23 cellular contexts compared by ENCODE assay signal in genomic region chr2:216663106-216663505, GRCh38. TPM values are rescaled to one million over a fixed set of nuclear protein-coding genes. Genes with fewer than 3 reads are reported as not detected.
DNase-seq lines count a peak whose midpoint lies in the region; ATAC-seq, FAIRE-seq and TF ChIP-seq lines count a peak whose summit lies in the region.
"Had no signal": no experiment of that assay in that cellular context is flagged by ENCODE, and none has a peak within 500 bp of the region (broad histone marks: within the 10 kb centered on the region; RNA-seq: fewer than 3 reads in every experiment).

No MANE protein-coding gene starts in this region.

- no peak overlapping the region for H2AFZ ChIP-seq in K562 (ENCODE audit: low read depth, low read length)
- H2AFZ ChIP-seq in osteoblast (ENCODE audit: low read length) = no peak overlapping the region
- no peak overlapping the region for H2AFZ ChIP-seq in PC-3 (ENCODE audit: low read length)

- ATAC-seq in K562 = no peak
- ATAC-seq in PC-3 = no peak
- ATAC-seq: A549; CD8-positive, alpha-beta T cell; GM12878 had no signal

- no peak for TF ChIP-seq RAD21 in K562 (CRISPR knock-in tag; conservative IDR thresholded peaks at IDR 0.05 in 1 of 2, IDR thresholded peaks at IDR 0.05 in 1 of 2)

- POLR2A ChIA-PET in K562 (lab: Yijun Ruan, JAX) = interaction anchor here (0.7 to 1.1 kb wide), 2 partner anchors 11 to 31 kb away, joined by 3 to 4 read pairs; no protein-coding TSS in a partner anchor
- POLR2A ChIA-PET in PC-3 (lab: Charles Lee; ENCODE audit: unreplicated experiment) = no interaction called here

- H3K27ac ChIP-seq in BLaER1 treated with 17β-estradiol and CSF1 and Interleukin-3, amounts not matched to agents 10 nM and 100 nM = no peak overlapping the region
- H3K27ac ChIP-seq in K562 (ENCODE audit: extremely low read depth, low read depth, low read length) = no peak overlapping the region
- no peak overlapping the region for H3K27ac ChIP-seq in osteoblast (ENCODE audit: low read depth, low read length)
- no peak overlapping the region for H3K27ac ChIP-seq in PC-3 (ENCODE audit: low read length)
- H3K27ac ChIP-seq: A549, C4-2B had no signal

- H3K9me2 ChIP-seq in PC-3 (replicated peaks; ENCODE audit: low read length) = no peaks in the 10 kb centered on the region

- intact Hi-C loops in K562 (cut with micrococcal nuclease) = no loop called here
- intact Hi-C loops in PC-3 (cut with micrococcal nuclease) = no loop called here

- H3K9me1 ChIP-seq in K562 (ENCODE audit: control insufficient read depth, insufficient read depth, low read length) = no peaks in the 10 kb centered on the region

- 0 out of 22 replicates have a peak overlapping the region, but pooled peaks of 1 of the 11 experiments have one; percentile 2 for H3K9ac ChIP-seq in BLaER1 treated with 17β-estradiol and CSF1 and Interleukin-3, amounts not matched to agents 10 nM and 100 nM
- H3K9ac ChIP-seq in K562 (ENCODE audit: insufficient read depth in 1 of 2, low read depth in 2 of 2, low read length in 2 of 2) (no peak overlapping the region), PC-3 (ENCODE audit: low read length) (no peak overlapping the region)

- peaks cover 0 to 97% (median 84%) of the 10 kb centered on the region in 11 experiments; a peak in 18 of 22 replicates for H4K20me1 ChIP-seq in BLaER1 treated with 17β-estradiol and CSF1 and Interleukin-3, amounts not matched to agents 10 nM and 100 nM
- H4K20me1 ChIP-seq in K562 (replicated peaks; ENCODE audit: control insufficient read depth, insufficient read depth, low read length) = no peaks in the 10 kb centered on the region; the same call in 1 of the 2 replicates
- H4K20me1 ChIP-seq in osteoblast (ENCODE audit: insufficient read depth, low read length) = no peaks in the 10 kb centered on the region
- no peaks in the 10 kb centered on the region for H4K20me1 ChIP-seq in PC-3 (ENCODE audit: low read length)

- peaks cover 0 to 71% (median 29%) of the 10 kb centered on the region in 11 experiments; a peak in 16 of 22 replicates for H3K36me3 ChIP-seq in BLaER1 treated with 17β-estradiol and CSF1 and Interleukin-3, amounts not matched to agents 10 nM and 100 nM
- H3K36me3 ChIP-seq in K562 (ENCODE audit: control insufficient read depth, insufficient read depth, low read length) (no peaks in the 10 kb centered on the region), osteoblast (ENCODE audit: insufficient read depth, low read length) (peaks cover 15% of the 10 kb centered on the region), PC-3 (ENCODE audit: low read depth, low read length) (no peaks in the 10 kb centered on the region)

- H3K9me3 ChIP-seq in BLaER1 treated with 17β-estradiol and CSF1 and Interleukin-3, amounts not matched to agents 10 nM and 100 nM (replicated peaks in 1 of 11) = no peaks in the 10 kb centered on the region
- H3K9me3 ChIP-seq in K562 (replicated peaks; ENCODE audit: control insufficient read depth, insufficient read depth, low read depth, low read length) (no peaks in the 10 kb centered on the region), osteoblast (ENCODE audit: low read depth, low read length) (no peaks in the 10 kb centered on the region), PC-3 (ENCODE audit: low read length) (no peaks in the 10 kb centered on the region)
- H3K9me3 ChIP-seq: A549, BE2C, Caco-2 had no signal

- WGBS in K562 (ENCODE audit: insufficient coverage, low coverage, missing lambda C conversion rate) = 13% methylated on average over 1 of the region's 1 CpG

- H3K79me2 ChIP-seq in K562 (ENCODE audit: control insufficient read depth, insufficient read depth, low read length) (no peaks in the 10 kb centered on the region), osteoblast (ENCODE audit: insufficient read depth, low read length) (peaks cover 4% of the 10 kb centered on the region), PC-3 (ENCODE audit: low read length) (no peaks in the 10 kb centered on the region)

- TF ChIP-seq EP300 in K562 (IDR thresholded peaks at IDR 0.05; ENCODE audit: low read length) = no peak

- BruUV-seq in K562 (replicated peaks; lab: Mats Ljungman, UMichigan) = no TSS peak
- BruUV-seq in PC-3 (replicated peaks; lab: Mats Ljungman, UMichigan) = no TSS peak

- H3K4me3 ChIP-seq in BLaER1 treated with 17β-estradiol and CSF1 and Interleukin-3, amounts not matched to agents 10 nM and 100 nM = no peak overlapping the region
- H3K4me3 ChIP-seq in K562 (no peak overlapping the region), osteoblast (ENCODE audit: insufficient read depth, low read length) (no peak overlapping the region), PC-3 (ENCODE audit: low read length) (no peak overlapping the region)
- H3K4me3 ChIP-seq: A549, GM12878 had no signal

- H3K4me2 ChIP-seq in BLaER1 treated with 17β-estradiol and CSF1 and Interleukin-3, amounts not matched to agents 10 nM and 100 nM = peak overlapping the region in 8 of 11 experiments; percentile 64 to 94 (median 85); a peak in 15 of 22 replicates
- H3K4me2 ChIP-seq in K562 (ENCODE audit: insufficient read depth, low read length) (no peak overlapping the region), osteoblast (ENCODE audit: insufficient read depth, low read length) (no peak overlapping the region), PC-3 (ENCODE audit: low read length) (no peak overlapping the region)
- H3K4me2 ChIP-seq: A549 had no signal

- DNase-seq in K562 (ENCODE audit: extremely low read depth in 1 of 4, low spot score in 3 of 4) (no peak), osteoblast (ENCODE audit: insufficient read length, low spot score, missing footprints) (peak; percentile 63), PC-3 (no peak), SIG-M5 treated with dmso at 0.1 percent for 504 hours (lab: John Stamatoyannopoulos, UW; ENCODE audit: unreplicated experiment) (no peak), GM19240 (ENCODE audit: insufficient read length, low spot score) (no peak)
- DNase-seq: 8988T; ACHN; AML-193; BE2C; Caco-2; CD4-positive, CD25-positive, alpha-beta regulatory T cell; CD8-positive, alpha-beta T cell; DMS153; EL; GDM1; GOT3; H7; HCEC 1CT had no signal

- peaks cover 15 to 46% (median 32%) of the 10 kb centered on the region in 11 experiments for H3K27me3 ChIP-seq in BLaER1 treated with 17β-estradiol and CSF1 and Interleukin-3, amounts not matched to agents 10 nM and 100 nM
- H3K27me3 ChIP-seq in K562 (ENCODE audit: control insufficient read depth in 2 of 2, insufficient read depth in 2 of 2, low read length in 2 of 2) = peaks cover under 1 to 37% of the 10 kb centered on the region in 2 experiments; a peak in 3 of 5 replicates
- peaks cover 4% of the 10 kb centered on the region for H3K27me3 ChIP-seq in osteoblast (ENCODE audit: insufficient read depth, low read length)
- H3K27me3 ChIP-seq in PC-3 (ENCODE audit: low read length) = no peaks in the 10 kb centered on the region
- H3K27me3 ChIP-seq: BE2C had no signal

- TF ChIP-seq CTCF in K562 (IDR thresholded peaks at IDR 0.05 in 2 of 3, conservative IDR thresholded peaks at IDR 0.05 in 1 of 3; ENCODE audit: insufficient read depth in 2 of 3, low read depth in 1 of 3, low read length in 3 of 3) = no peak
- TF ChIP-seq CTCF in osteoblast (IDR thresholded peaks at IDR 0.05; ENCODE audit: extremely low read depth, low read depth, low read length) = no peak
- no peak for TF ChIP-seq CTCF in PC-3 (conservative IDR thresholded peaks at IDR 0.05; ENCODE audit: low read depth, low read length)

- in situ Hi-C loops in K562 (cut with MboI) = loop anchor here (10.0 to 25.0 kb wide), 2 partner anchors 451 to 628 kb away; no protein-coding TSS in a partner anchor

- no peak for FAIRE-seq in K562 (lab: Jason Lieb, UNC)
- FAIRE-seq: A549, GM12878, GM19239 had no signal

- H3F3A ChIP-seq in PC-3 (ENCODE audit: low read length, unreplicated experiment) = no peaks in the 10 kb centered on the region

- no peak for TF ChIP-seq POLR2A in K562 (conservative IDR thresholded peaks at IDR 0.05)

- CTCF ChIA-PET in K562 (lab: Yijun Ruan, JAX; ENCODE audit: low intra/inter-chr PET ratio) = no interaction called here
- CTCF ChIA-PET in PC-3 (lab: Charles Lee) = no interaction called here

- peaks cover 0 to 73% (median 66%) of the 10 kb centered on the region in 10 experiments; a peak in 18 of 20 replicates for H3K4me1 ChIP-seq in BLaER1 treated with 17β-estradiol and CSF1 and Interleukin-3, amounts not matched to agents 10 nM and 100 nM
- peaks cover 10 to 12% of the 10 kb centered on the region in 2 experiments; a peak in 4 of 5 replicates for H3K4me1 ChIP-seq in K562 (replicated peaks in 1 of 2; ENCODE audit: control insufficient read depth in 2 of 2, insufficient read depth in 2 of 2, low read length in 2 of 2)
- peaks cover 14% of the 10 kb centered on the region for H3K4me1 ChIP-seq in osteoblast (ENCODE audit: insufficient read depth, low read length)
- peaks cover 17% of the 10 kb centered on the region for H3K4me1 ChIP-seq in PC-3 (ENCODE audit: insufficient read depth, low read length)
- H3K4me1 ChIP-seq: A549, Caco-2 had no signal

RNA-seq across cellular contexts. Expression of gene IGFBP2, which starts 29.9 kb away (rescaled TPM):
- not detected in 2 replicates for total RNA-seq in K562 (2011; cell fraction: chromatin; rRNA removed; ENCODE audit: low replicate concordance)
- not detected in 2 replicates for total RNA-seq in K562 (2011; cell fraction: nucleolus; rRNA removed)
- not detected in 2 replicates for total RNA-seq in K562 (2011; cell fraction: nucleoplasm; rRNA removed)
- total RNA-seq in K562 (2014; rRNA removed) (not detected in 2 replicates), K562 (2014; rRNA removed; fragmentation: Illumina TruSeq; extraction: Trizol) (not detected in 2 replicates), K562 (2015; rRNA removed; fragmentation: Illumina TruSeq; extraction: Trizol) (0.23 TPM in 1 of 2 replicates, not detected in the other), K562 (2021) (0.85 and 0.93 TPM in 2 replicates), osteoblast (6.5 and 11.2 TPM in 2 replicates), PC-3 (2014; rRNA removed) (174 and 183 TPM in 2 replicates)
- polyA plus RNA-seq in K562 (2011; rRNA removed) (not detected in 2 replicates), K562 (2014; fragmentation: Illumina TruSeq; extraction: Trizol) (not detected in 2 replicates), K562 (2014; fragmentation: Nextera tagmentation; extraction: Ambion mirVana) (not detected), K562 (2014; rRNA removed) (not detected in 2 replicates)
- 0.06 and 0.31 TPM in 2 replicates for polyA plus RNA-seq in K562 (2011; cell fraction: cytosol; rRNA removed)
- polyA plus RNA-seq in K562 (2011; cell fraction: nucleus; rRNA removed) = not detected in 2 replicates
- 0.29 and 0.76 TPM in 2 replicates for polyA plus RNA-seq in K562 (2012)
- polyA minus RNA-seq in K562 (2011; rRNA and poly(A)+ RNA removed) = not detected in 2 replicates
- polyA minus RNA-seq in K562 (2011; cell fraction: cytosol; rRNA and poly(A)+ RNA removed) = not detected in 2 replicates
- polyA minus RNA-seq in K562 (2011; cell fraction: nucleus; rRNA and poly(A)+ RNA removed) = not detected in 2 replicates
- total RNA-seq: CD4-positive, CD25-positive, alpha-beta regulatory T cell had no signal
- polyA plus RNA-seq: CD4-positive, CD25-positive, alpha-beta regulatory T cell had no signal

RNA-seq across cellular contexts. Expression of gene IGFBP5, which starts 32.2 kb away (rescaled TPM):
- 0.05 TPM in 1 of 2 replicates, not detected in the other for total RNA-seq in K562 (2011; cell fraction: chromatin; rRNA removed; ENCODE audit: low replicate concordance)
- 0.17 TPM in 1 of 2 replicates, not detected in the other for total RNA-seq in K562 (2011; cell fraction: nucleolus; rRNA removed)
- total RNA-seq in K562 (2011; cell fraction: nucleoplasm; rRNA removed) = 0.29 TPM in 1 of 2 replicates, not detected in the other
- total RNA-seq in K562 (2014; rRNA removed) (not detected in 2 replicates), K562 (2014; rRNA removed; fragmentation: Illumina TruSeq; extraction: Trizol) (not detected in 2 replicates), K562 (2015; rRNA removed; fragmentation: Illumina TruSeq; extraction: Trizol) (not detected in 2 replicates), K562 (2021) (1.9 and 2.5 TPM in 2 replicates), osteoblast (12.3 and 29.5 TPM in 2 replicates), PC-3 (2014; rRNA removed) (140 and 157 TPM in 2 replicates)
- polyA plus RNA-seq in K562 (2011; rRNA removed) (0.01 and 0.05 TPM in 2 replicates), K562 (2014; fragmentation: Illumina TruSeq; extraction: Trizol) (not detected in 2 replicates), K562 (2014; fragmentation: Nextera tagmentation; extraction: Ambion mirVana) (not detected), K562 (2014; rRNA removed) (0.03 and 0.49 TPM in 2 replicates)
- polyA plus RNA-seq in K562 (2011; cell fraction: cytosol; rRNA removed) = under 0.01 and 0.28 TPM in 2 replicates
- polyA plus RNA-seq in K562 (2011; cell fraction: nucleus; rRNA removed) = 0.01 and 0.40 TPM in 2 replicates
- 0.04 and 0.08 TPM in 2 replicates for polyA plus RNA-seq in K562 (2012)
- 0.03 and 0.04 TPM in 2 replicates for polyA minus RNA-seq in K562 (2011; rRNA and poly(A)+ RNA removed)
- polyA minus RNA-seq in K562 (2011; cell fraction: cytosol; rRNA and poly(A)+ RNA removed) = not detected in 2 replicates
- under 0.01 TPM in 1 of 2 replicates, not detected in the other for polyA minus RNA-seq in K562 (2011; cell fraction: nucleus; rRNA and poly(A)+ RNA removed)
- total RNA-seq: CD8-positive, alpha-beta T cell had no signal
- polyA plus RNA-seq: CD4-positive, CD25-positive, alpha-beta regulatory T cell; GM12878 had no signal

Comparison
In these comparisons a context has a peak if more than half of its experiments do, and no peak if none do; other contexts are left out.
1. H3K4me2 ChIP-seq: peak in BLaER1 treated with 17β-estradiol and CSF1 and Interleukin-3, amounts not matched to agents 10 nM and 100 nM (8 of 11); none in K562 (single experiment), osteoblast (single experiment) and PC-3 (single experiment).
2. RNA of gene IGFBP2, which starts 29.9 kb away (total RNA-seq): 174 to 183 TPM in PC-3; 6.5 to 11.2 TPM in osteoblast and 0.23 to 0.93 TPM in K562; every median in the first group is over 10 times any median in the second.